Comparison of ENCODE assay signal across 12 cellular contexts in the genomic region with DNA sequence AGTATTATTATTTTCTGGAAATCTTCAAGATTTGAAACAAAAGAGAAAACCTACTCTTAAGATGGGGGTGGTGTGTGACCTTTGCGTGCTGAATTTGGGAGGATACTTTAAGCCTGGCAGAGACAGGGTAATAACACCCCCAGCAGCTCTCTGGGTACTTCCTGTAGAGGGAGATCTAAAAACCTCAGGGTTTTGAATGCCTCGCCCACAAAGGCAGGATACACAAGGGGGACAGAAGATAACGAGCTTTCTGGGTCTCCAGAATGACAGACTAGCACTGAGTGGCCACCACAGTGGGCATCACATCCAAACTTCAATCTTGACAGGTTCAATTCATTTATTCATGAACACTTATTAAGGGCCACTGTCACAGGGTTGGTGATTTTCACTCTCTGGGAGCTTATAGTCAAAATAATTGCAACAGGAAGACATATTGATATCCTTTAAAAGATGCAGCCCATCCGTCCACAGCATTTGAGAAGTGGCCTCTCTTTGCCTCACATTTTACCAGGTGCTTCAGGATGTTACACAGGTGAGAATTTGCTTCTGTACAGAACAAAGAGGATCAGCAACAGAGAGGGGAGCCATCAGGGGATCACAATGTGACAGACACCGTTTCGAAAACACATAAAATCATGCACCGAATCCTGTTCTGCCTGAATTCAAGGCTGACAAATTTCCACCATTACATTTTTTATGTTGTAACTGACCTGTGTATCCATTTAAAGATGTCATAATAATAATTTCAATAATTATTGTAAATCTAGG. TPM values are rescaled to one million over a fixed set of nuclear protein-coding genes. Genes with fewer than 3 reads are reported as not detected.
DNase-seq lines count a peak whose midpoint lies in the region; ATAC-seq and TF ChIP-seq lines count a peak whose summit lies in the region.
"Had no signal": no experiment of that assay in that cellular context is flagged by ENCODE, and none has a peak within 500 bp of the region (broad histone marks: within the 10 kb centered on the region; RNA-seq: fewer than 3 reads in every experiment).

No MANE protein-coding gene starts in this region.

- no peak overlapping the region for H3K9ac ChIP-seq in neural cell (ENCODE audit: low read length)

- no peaks in the 10 kb centered on the region for H3K9me3 ChIP-seq in neural cell (ENCODE audit: low read length)
- H3K9me3 ChIP-seq: HAP-1, neutrophil had no signal

- H4K20me1 ChIP-seq in neural cell (ENCODE audit: insufficient read depth) = no peaks in the 10 kb centered on the region

- H3K27me3 ChIP-seq in neural cell (ENCODE audit: insufficient read depth, low read depth, low read length) = no peaks in the 10 kb centered on the region

- peak; percentile 74 for ATAC-seq in activated T-helper 17 cell treated with anti-CD3 and anti-CD28 coated beads, Interleukin-2, amount 50 U/mL, for 72 hours (replicated peaks)
- no peak for ATAC-seq in GM21576 (IDR thresholded peaks at IDR 0.05; ENCODE audit: unreplicated experiment)

- H3F3A ChIP-seq in neural cell (ENCODE audit: insufficient read depth, low read length, poor library complexity, severe bottlenecking) = no peaks in the 10 kb centered on the region

- H3K36me3 Mint-ChIP-seq in activated T-helper 17 cell treated with anti-CD3 and anti-CD28 coated beads, Interleukin-2, amount 50 U/mL, for 72 hours (ENCODE audit: low read depth) = no peaks in the 10 kb centered on the region

- H3K9me3 Mint-ChIP-seq in activated T-helper 17 cell treated with anti-CD3 and anti-CD28 coated beads, Interleukin-2, amount 50 U/mL, for 72 hours = no peaks in the 10 kb centered on the region

- no peak for TF ChIP-seq CTCF in neural cell (IDR thresholded peaks at IDR 0.05; ENCODE audit: poor library complexity, severe bottlenecking)

- peak overlapping the region; percentile 22 for H3K27ac ChIP-seq in neural cell (ENCODE audit: low read length)
- H3K27ac ChIP-seq: neutrophil had no signal

- H3K9me2 ChIP-seq in neural cell (ENCODE audit: insufficient read depth, low read length) = no peaks in the 10 kb centered on the region

- H3K79me2 ChIP-seq in neural cell (replicated peaks; ENCODE audit: insufficient read depth, low read length) = no peaks in the 10 kb centered on the region

- no peaks in the 10 kb centered on the region for H3K36me3 ChIP-seq in neural cell (ENCODE audit: insufficient read depth, low read length)
- H3K36me3 ChIP-seq: HAP-1, neutrophil had no signal

- peak overlapping the region; percentile 35 for H3K4me3 Mint-ChIP-seq in activated T-helper 17 cell treated with anti-CD3 and anti-CD28 coated beads, Interleukin-2, amount 50 U/mL, for 72 hours

- H3K4me3 ChIP-seq in neural cell (ENCODE audit: low read length) = no peak overlapping the region
- H3K4me3 ChIP-seq: HAP-1 had no signal

- H2AFZ ChIP-seq in neural cell (ENCODE audit: low read depth, low read length) = no peak overlapping the region

- TF ChIP-seq RAD21 in neural cell (conservative IDR thresholded peaks at IDR 0.05) = no peak

- no peaks in the 10 kb centered on the region for H3K27me3 Mint-ChIP-seq in activated T-helper 17 cell treated with anti-CD3 and anti-CD28 coated beads, Interleukin-2, amount 50 U/mL, for 72 hours

- H3K4me2 ChIP-seq in neural cell (ENCODE audit: low read length) = no peak overlapping the region

- TF ChIP-seq EP300 in neural cell (conservative IDR thresholded peaks at IDR 0.05; ENCODE audit: poor library complexity, severe bottlenecking) = no peak

- peak overlapping the region; percentile 75 for H3K27ac Mint-ChIP-seq in activated T-helper 17 cell treated with anti-CD3 and anti-CD28 coated beads, Interleukin-2, amount 50 U/mL, for 72 hours

- peaks cover 12% of the 10 kb centered on the region for H3K4me1 Mint-ChIP-seq in activated T-helper 17 cell treated with anti-CD3 and anti-CD28 coated beads, Interleukin-2, amount 50 U/mL, for 72 hours

- peak; percentile 47 for DNase-seq in GF-D8 (lab: John Stamatoyannopoulos, UW)
- peak; percentile 50 to 64 for DNase-seq in NCI-H187 (lab: John Stamatoyannopoulos, UW)
- no peak for DNase-seq in retina
- no peak for DNase-seq in NCI-H2107 (lab: John Stamatoyannopoulos, UW)
- DNase-seq: amniotic stem cell; NCI-H345; stimulated activated CD4-positive, alpha-beta T cell treated with anti-CD3 and anti-CD28 coated beads, Interleukin-4, amount 100 ng/mL, for 1 hour had no signal

TF ChIP-seq in neural cell, 6 proteins besides CTCF, POLR2A, EP300 and RAD21:
- TF ChIP-seq POLR2AphosphoS5 (IDR thresholded peaks at IDR 0.05) (no peak), MXI1 (conservative IDR thresholded peaks at IDR 0.05; ENCODE audit: poor library complexity, severe bottlenecking) (no peak), EZH2 (IDR thresholded peaks at IDR 0.05; ENCODE audit: borderline replicate concordance, insufficient read depth, low read length, poor library complexity, severe bottlenecking) (no peak), SMC3 (conservative IDR thresholded peaks at IDR 0.05; ENCODE audit: poor library complexity) (no peak), TAF1 (IDR thresholded peaks at IDR 0.05; ENCODE audit: low read depth) (no peak)
- TF ChIP-seq, protein P1, sequence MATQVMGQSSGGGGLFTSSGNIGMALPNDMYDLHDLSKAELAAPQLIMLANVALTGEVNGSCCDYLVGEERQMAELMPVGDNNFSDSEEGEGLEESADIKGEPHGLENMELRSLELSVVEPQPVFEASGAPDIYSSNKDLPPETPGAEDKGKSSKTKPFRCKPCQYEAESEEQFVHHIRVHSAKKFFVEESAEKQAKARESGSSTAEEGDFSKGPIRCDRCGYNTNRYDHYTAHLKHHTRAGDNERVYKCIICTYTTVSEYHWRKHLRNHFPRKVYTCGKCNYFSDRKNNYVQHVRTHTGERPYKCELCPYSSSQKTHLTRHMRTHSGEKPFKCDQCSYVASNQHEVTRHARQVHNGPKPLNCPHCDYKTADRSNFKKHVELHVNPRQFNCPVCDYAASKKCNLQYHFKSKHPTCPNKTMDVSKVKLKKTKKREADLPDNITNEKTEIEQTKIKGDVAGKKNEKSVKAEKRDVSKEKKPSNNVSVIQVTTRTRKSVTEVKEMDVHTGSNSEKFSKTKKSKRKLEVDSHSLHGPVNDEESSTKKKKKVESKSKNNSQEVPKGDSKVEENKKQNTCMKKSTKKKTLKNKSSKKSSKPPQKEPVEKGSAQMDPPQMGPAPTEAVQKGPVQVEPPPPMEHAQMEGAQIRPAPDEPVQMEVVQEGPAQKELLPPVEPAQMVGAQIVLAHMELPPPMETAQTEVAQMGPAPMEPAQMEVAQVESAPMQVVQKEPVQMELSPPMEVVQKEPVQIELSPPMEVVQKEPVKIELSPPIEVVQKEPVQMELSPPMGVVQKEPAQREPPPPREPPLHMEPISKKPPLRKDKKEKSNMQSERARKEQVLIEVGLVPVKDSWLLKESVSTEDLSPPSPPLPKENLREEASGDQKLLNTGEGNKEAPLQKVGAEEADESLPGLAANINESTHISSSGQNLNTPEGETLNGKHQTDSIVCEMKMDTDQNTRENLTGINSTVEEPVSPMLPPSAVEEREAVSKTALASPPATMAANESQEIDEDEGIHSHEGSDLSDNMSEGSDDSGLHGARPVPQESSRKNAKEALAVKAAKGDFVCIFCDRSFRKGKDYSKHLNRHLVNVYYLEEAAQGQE (IDR thresholded peaks at IDR 0.05; ENCODE audit: borderline replicate concordance) = no peak

RNA-seq across cellular contexts. Expression of gene CPA1, which starts 14.3 kb away (rescaled TPM):
- total RNA-seq in activated T-helper 17 cell treated with anti-CD3 and anti-CD28 coated beads, Interleukin-2, amount 50 U/mL, for 72 hours = not detected
- not detected in 2 replicates for polyA plus RNA-seq in neural cell
- not detected in 2 replicates for polyA minus RNA-seq in neural cell

RNA-seq across cellular contexts. Expression of gene CEP41, which starts 46.2 kb away (rescaled TPM):
- total RNA-seq in activated T-helper 17 cell treated with anti-CD3 and anti-CD28 coated beads, Interleukin-2, amount 50 U/mL, for 72 hours = 10 to 100 TPM in 1 of 2 donors, 1 to 10 TPM in 1; 8.3 to 14.0 TPM
- 47.0 and 47.5 TPM in 2 replicates for polyA plus RNA-seq in neural cell
- polyA minus RNA-seq in neural cell = 44.6 and 49.2 TPM in 2 replicates

RNA-seq across cellular contexts. Expression of gene CPA5, which starts 50.0 kb away (rescaled TPM):
- total RNA-seq in activated T-helper 17 cell treated with anti-CD3 and anti-CD28 coated beads, Interleukin-2, amount 50 U/mL, for 72 hours = 10 to 100 TPM in 1 of 2 donors, 1 to 10 TPM in 1; 3.3 to 27.6 TPM
- not detected in 2 replicates for polyA plus RNA-seq in neural cell
- polyA minus RNA-seq in neural cell = 0.46 and 0.49 TPM in 2 replicates

Comparison
In these comparisons a context has a peak if more than half of its experiments do, and no peak if none do; other contexts are left out.
1. DNase-seq: peak in GF-D8 (single experiment) and NCI-H187 (2 of 2); none in retina (single experiment) and NCI-H2107 (single experiment).